Comparison of ENCODE assay signal across 13 cellular contexts in the genomic region with DNA sequence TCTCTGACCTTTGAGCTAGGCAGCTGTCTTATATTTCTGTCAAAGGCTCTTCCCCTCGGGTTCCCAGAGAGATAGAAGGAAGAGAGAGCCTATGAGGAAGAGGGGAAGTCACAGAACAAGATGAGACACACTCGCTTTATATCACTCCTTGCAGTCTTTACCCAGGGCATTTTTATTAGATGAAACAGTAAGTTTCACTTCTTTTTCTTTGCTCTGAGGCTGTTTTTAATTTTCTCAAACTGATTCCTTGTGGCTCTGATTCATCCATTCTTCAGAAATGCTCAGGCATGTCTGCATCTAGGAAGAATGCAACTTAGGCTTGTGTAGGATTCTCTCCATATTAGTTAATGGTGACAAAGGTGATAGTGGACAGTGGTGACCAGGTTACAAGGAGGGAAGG.
DNase-seq lines count a peak whose midpoint lies in the region; TF ChIP-seq lines count a peak whose summit lies in the region.
"Had no signal": no experiment of that assay in that cellular context is flagged by ENCODE, and none has a peak within 500 bp of the region (broad histone marks: within the 10 kb centered on the region; RNA-seq: fewer than 3 reads in every experiment).

No MANE protein-coding gene starts in this region.

- TF ChIP-seq POLR2A in testis (IDR thresholded peaks at IDR 0.05): no peak

- H3K4me1 Mint-ChIP-seq in chondrocyte (ENCODE audit: low read depth) (peaks cover 17% of the 10 kb centered on the region), osteocyte (ENCODE audit: unreplicated experiment) (peaks cover 16% of the 10 kb centered on the region)

- H3K79me2 ChIP-seq in PC-9 (ENCODE audit: low read depth): no peaks in the 10 kb centered on the region

- WGBS in testis, 2 donors: 41 to 42% methylated on average over 2 of the region's 2 CpGs

- H3K9me3 ChIP-seq in PC-9 (ENCODE audit: insufficient read depth, low read depth) (no peaks in the 10 kb centered on the region), testis (no peaks in the 10 kb centered on the region)
- H3K9me3 ChIP-seq: ovary, thoracic aorta had no signal

- H3K4me3 Mint-ChIP-seq in chondrocyte (ENCODE audit: unreplicated experiment) (no peak overlapping the region), osteocyte (ENCODE audit: unreplicated experiment) (peak overlapping the region; percentile 36)

- peaks cover 6% of the 10 kb centered on the region; the same call in 1 of the 2 replicates for H3F3A ChIP-seq in PC-9 (ENCODE audit: insufficient read depth, low read depth)

- H3K4me2 ChIP-seq in PC-9: peak overlapping the region; percentile 45; the same call in 1 of the 2 replicates

- H3K27me3 Mint-ChIP-seq in chondrocyte (ENCODE audit: low read depth) (no peaks in the 10 kb centered on the region), osteocyte (ENCODE audit: unreplicated experiment) (peaks cover 2% of the 10 kb centered on the region)

- H3K27me3 ChIP-seq in PC-9 (ENCODE audit: insufficient read depth, low read depth) (no peaks in the 10 kb centered on the region), testis (no peaks in the 10 kb centered on the region)
- H3K27me3 ChIP-seq: ovary had no signal

- no peak overlapping the region for H3K4me3 ChIP-seq in PC-9
- no peak overlapping the region for H3K4me3 ChIP-seq in testis
- H3K4me3 ChIP-seq: ovary, thoracic aorta had no signal

- POLR2A ChIA-PET in PC-9 (lab: Charles Lee; ENCODE audit: unreplicated experiment): no interaction called here

- no peaks in the 10 kb centered on the region for H3K9me3 Mint-ChIP-seq in chondrocyte (ENCODE audit: low read depth)
- no peaks in the 10 kb centered on the region for H3K9me3 Mint-ChIP-seq in osteocyte (ENCODE audit: unreplicated experiment)

- CTCF ChIA-PET in PC-9 (lab: Charles Lee): no interaction called here

- no TSS peak for BruUV-seq in PC-9 (replicated peaks; lab: Mats Ljungman, UMichigan)

- no peaks in the 10 kb centered on the region for H3K9me2 ChIP-seq in PC-9 (ENCODE audit: insufficient read depth)

- no peaks in the 10 kb centered on the region for H4K20me1 ChIP-seq in PC-9 (ENCODE audit: insufficient read depth)

- H3K27ac ChIP-seq in PC-9 (no peak overlapping the region; the same call in 1 of the 2 replicates), testis (no peak overlapping the region)
- H3K27ac ChIP-seq: ovary, thoracic aorta had no signal

- peak overlapping the region; percentile 80 for H3K27ac Mint-ChIP-seq in chondrocyte (ENCODE audit: unreplicated experiment)
- peak overlapping the region; percentile 63 for H3K27ac Mint-ChIP-seq in osteocyte (ENCODE audit: unreplicated experiment)

- H2AFZ ChIP-seq in PC-9: peak overlapping the region; percentile 59

- peak; percentile 64 for DNase-seq in GM04503 (ENCODE audit: low read depth)
- DNase-seq in PC-9: no peak
- no peak for DNase-seq in chondrocyte (ENCODE audit: low spot score)
- no peak for DNase-seq in osteocyte (ENCODE audit: extremely low spot score, unreplicated experiment)
- DNase-seq in activated gamma-delta T cell (lab: John Stamatoyannopoulos, UW): no peak
- DNase-seq in GM20000 (ENCODE audit: low spot score): no peak
- DNase-seq in activated naive CD4-positive, alpha-beta T cell treated with Interleukin-2 at 50 U/mL for 16 hours: no peak
- DNase-seq in testis: no peak
- DNase-seq: NCI-H526; ovary; stimulated activated CD4-positive, alpha-beta T cell treated with anti-CD3 and anti-CD28 coated beads, Interleukin-4, amount 100 ng/mL, for 24 hours; T1000 had no signal

- TF ChIP-seq CTCF in PC-9 (conservative IDR thresholded peaks at IDR 0.05) (no peak), chondrocyte (IDR thresholded peaks at IDR 0.05) (no peak), osteocyte (IDR thresholded peaks at IDR 0.05) (no peak), GM20000 (IDR thresholded peaks at IDR 0.05; ENCODE audit: extremely low read depth, missing control alignments) (no peak), testis (IDR thresholded peaks at IDR 0.05) (no peak)

- no peaks in the 10 kb centered on the region for H3K36me3 Mint-ChIP-seq in chondrocyte (ENCODE audit: low read depth)
- H3K36me3 Mint-ChIP-seq in osteocyte (ENCODE audit: unreplicated experiment): no peaks in the 10 kb centered on the region

- H3K36me3 ChIP-seq in PC-9 (ENCODE audit: low read depth) (no peaks in the 10 kb centered on the region), testis (ENCODE audit: low read depth, missing control alignments) (no peaks in the 10 kb centered on the region)
- H3K36me3 ChIP-seq: ovary, thoracic aorta had no signal

- intact Hi-C loops in PC-9 (cut with micrococcal nuclease; ENCODE audit: unreplicated experiment) (no loop called here), testis (cut with DNase I; ENCODE audit: low total_unique reads) (no loop called here)

- peaks cover 15% of the 10 kb centered on the region for H3K4me1 ChIP-seq in PC-9 (replicated peaks; ENCODE audit: insufficient read depth)
- H3K4me1 ChIP-seq in testis: no peaks in the 10 kb centered on the region
